In genomic region chr2:227491391-227491790, GRCh38 we compare ENCODE assay signal across 16 cellular contexts. TPM values are rescaled to one million over a fixed set of nuclear protein-coding genes. Genes with fewer than 3 reads are reported as not detected.
DNase-seq lines count a peak whose midpoint lies in the region; ATAC-seq, FAIRE-seq and TF ChIP-seq lines count a peak whose summit lies in the region.
"Had no signal": no experiment of that assay in that cellular context is flagged by ENCODE, and none has a peak within 500 bp of the region (broad histone marks: within the 10 kb centered on the region; RNA-seq: fewer than 3 reads in every experiment).

No MANE protein-coding gene starts in this region.

- H3K36me3 ChIP-seq in pancreas (no peaks in the 10 kb centered on the region), ascending aorta (no peaks in the 10 kb centered on the region), suprapubic skin (peaks cover 4% of the 10 kb centered on the region)

- no peaks in the 10 kb centered on the region for H3K9me3 ChIP-seq in pancreas
- H3K9me3 ChIP-seq in ascending aorta: no peaks in the 10 kb centered on the region
- H3K9me3 ChIP-seq in suprapubic skin: no peaks in the 10 kb centered on the region

- peak; percentile 74 for FAIRE-seq in G401.6 (lab: Jason Lieb, UNC)
- peak; percentile 92 for FAIRE-seq in colon (lab: Jason Lieb, UNC)
- FAIRE-seq in pancreas (lab: Jason Lieb, UNC): peak; percentile 79
- FAIRE-seq: GM12891, H54 had no signal

- H3K4me1 ChIP-seq in pancreas (peaks cover 0 to 10% (median 5%) of the 10 kb centered on the region in 3 donors), ascending aorta (no peaks in the 10 kb centered on the region), suprapubic skin (no peaks in the 10 kb centered on the region)

- intact Hi-C loops in pancreas (cut with DNase I) (no loop called here), ascending aorta (cut with DNase I) (no loop called here)

- H3K4me3 ChIP-seq in fibroblast of pulmonary artery (replicated peaks; ENCODE audit: low read depth, low read length) (no peak overlapping the region), pancreas (no peak overlapping the region), ascending aorta (no peak overlapping the region), suprapubic skin (no peak overlapping the region)
- H3K4me3 ChIP-seq: BLaER1 treated with 17β-estradiol and CSF1 and Interleukin-3, amounts not matched to agents 10 nM and 100 nM; GM23248 had no signal

- 86 to 88% methylated on average over 3 of the region's 3 CpGs for WGBS in pancreas, 2 donors
- WGBS in suprapubic skin: 84% methylated on average over 3 of the region's 3 CpGs

- no peak for TF ChIP-seq CTCF in fibroblast of pulmonary artery (IDR thresholded peaks at IDR 0.05; ENCODE audit: low read length, missing control alignments)
- no peak for TF ChIP-seq CTCF in pancreas (IDR thresholded peaks at IDR 0.05)
- TF ChIP-seq CTCF in ascending aorta (IDR thresholded peaks at IDR 0.05): no peak
- no peak for TF ChIP-seq CTCF in suprapubic skin (IDR thresholded peaks at IDR 0.05)

- ATAC-seq in pancreas: no peak
- ATAC-seq: HCT116 had no signal

- TF ChIP-seq EP300 in suprapubic skin (IDR thresholded peaks at IDR 0.05): no peak

- DNase-seq in fibroblast of pulmonary artery (ENCODE audit: low read depth) (peak; percentile 41), pancreas (no peak), kidney tubule cell (ENCODE audit: low spot score) (no peak), midbrain (lab: John Stamatoyannopoulos, UW) (no peak), ascending aorta (ENCODE audit: low spot score in 2 of 2) (no peak), suprapubic skin (ENCODE audit: low spot score in 2 of 2) (no peak)
- DNase-seq: Calu3; CD4-positive, CD25-positive, alpha-beta regulatory T cell; GM23248 had no signal

- TF ChIP-seq POLR2A in suprapubic skin (IDR thresholded peaks at IDR 0.05): no peak

- no peaks in the 10 kb centered on the region for H3K27me3 ChIP-seq in pancreas
- no peaks in the 10 kb centered on the region for H3K27me3 ChIP-seq in ascending aorta
- no peaks in the 10 kb centered on the region for H3K27me3 ChIP-seq in suprapubic skin
- H3K27me3 ChIP-seq: BLaER1 treated with 17β-estradiol and CSF1 and Interleukin-3, amounts not matched to agents 10 nM and 100 nM had no signal

- H3K27ac ChIP-seq in pancreas: no peak overlapping the region
- no peak overlapping the region for H3K27ac ChIP-seq in ascending aorta
- no peak overlapping the region for H3K27ac ChIP-seq in suprapubic skin
- H3K27ac ChIP-seq: BLaER1 treated with 17β-estradiol and CSF1 and Interleukin-3, amounts not matched to agents 10 nM and 100 nM; GM23248; HL-60 had no signal

RNA-seq across cellular contexts. Expression of gene AGFG1, which starts 19.4 kb away (rescaled TPM):
- total RNA-seq in pancreas (10 to 100 TPM; 18.0 to 39.7 (median 29.2) TPM), ascending aorta (25.5 TPM), suprapubic skin (10 to 100 TPM; 41.0 to 60.3 (median 55.0) TPM)
- polyA plus RNA-seq in pancreas: 10 to 100 TPM in 1 of 2 donors, 1 to 10 TPM in 1; 9.0 to 20.7 TPM
